ENCODE assay signal across 17 cellular contexts in the genomic region with DNA sequence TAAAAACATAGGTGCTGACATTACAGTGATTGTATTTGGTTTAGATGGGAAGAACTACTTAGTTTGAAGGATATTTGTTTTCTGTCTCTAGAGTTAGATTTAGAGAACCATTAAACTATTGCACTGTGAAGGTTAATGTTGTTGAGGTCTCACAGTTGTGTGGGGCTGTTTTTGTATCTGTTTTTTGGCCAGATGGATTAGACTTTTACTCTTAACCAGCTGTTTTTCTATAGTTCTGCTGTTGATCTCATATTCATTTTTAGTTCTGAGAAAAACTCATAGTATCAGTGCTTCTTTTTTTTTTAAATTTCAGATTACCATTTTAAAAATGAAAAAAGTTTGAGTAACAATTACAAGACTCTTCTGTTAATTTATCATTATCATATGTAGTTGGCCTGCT.
"Had no signal": no experiment of that assay in that cellular context is flagged by ENCODE, and none has a peak within 500 bp of the region (broad histone marks: within the 10 kb centered on the region; RNA-seq: fewer than 3 reads in every experiment).

No MANE protein-coding gene starts in this region.

- H3K4me1 Mint-ChIP-seq: neural crest cell had no signal

- ATAC-seq: activated CD4-positive, CD25-positive, alpha-beta regulatory T cell treated with anti-CD3 and anti-CD28 coated beads, Interleukin-2, amount 50 U/mL, for 24 hours; activated naive CD4-positive, alpha-beta T cell treated with anti-CD3 and anti-CD28 coated beads, Interleukin-2, amount 50 U/mL, for 72 hours; effector memory CD8-positive, alpha-beta T cell; foreskin keratinocyte; left cardiac atrium; mucosa of descending colon; stimulated activated naive B cell treated with anti-CD40 and anti-IgM and Interleukin-4, amounts not matched to agents 10 μg/mL and 1 μg/mL and 100 μg/mL, for 72 hours; upper lobe of right lung had no signal

- H3K27ac ChIP-seq: adrenal gland, cardiac muscle cell, foreskin keratinocyte, upper lobe of right lung had no signal

- H3K27me3 Mint-ChIP-seq: effector memory CD8-positive, alpha-beta T cell; naive B cell; stimulated activated naive B cell treated with anti-CD40 and anti-IgM and Interleukin-4, amounts not matched to agents 10 μg/mL and 1 μg/mL and 100 μg/mL, for 72 hours had no signal

- H3K9me3 Mint-ChIP-seq: activated naive CD4-positive, alpha-beta T cell treated with anti-CD3 and anti-CD28 coated beads, Interleukin-2, amount 50 U/mL, for 72 hours; activated T-helper 1 cell treated with anti-CD3 and anti-CD28 coated beads, Interleukin-12 subunit alpha, Interleukin-12 subunit beta, Interleukin-2, Interleukin-4 antibody, amounts not matched to agents 30 ng/mL and 10 ng/mL and 1 ng/mL, durations not matched to agents 14 hours and 24 hours and 36 hours; effector memory CD8-positive, alpha-beta T cell; neural crest cell had no signal

- H3K4me1 ChIP-seq: upper lobe of right lung had no signal

- H3K9me3 ChIP-seq: adrenal gland, mucosa of descending colon, upper lobe of right lung had no signal

- H3K4me3 Mint-ChIP-seq: activated T-helper 1 cell treated with anti-CD3 and anti-CD28 coated beads, Interleukin-12 subunit alpha, Interleukin-12 subunit beta, Interleukin-2, Interleukin-4 antibody, amounts not matched to agents 30 ng/mL and 10 ng/mL and 1 ng/mL, durations not matched to agents 14 hours and 24 hours and 36 hours; effector memory CD8-positive, alpha-beta T cell; neural crest cell; stimulated activated naive B cell treated with anti-CD40 and anti-IgM and Interleukin-4, amounts not matched to agents 10 μg/mL and 1 μg/mL and 100 μg/mL, for 72 hours had no signal

- H3K4me3 ChIP-seq: adrenal gland, cardiac muscle cell, mucosa of descending colon, upper lobe of right lung had no signal

- H3K36me3 ChIP-seq: adrenal gland, cardiac muscle cell, upper lobe of right lung had no signal

- H3K27ac Mint-ChIP-seq: activated naive CD4-positive, alpha-beta T cell treated with anti-CD3 and anti-CD28 coated beads, Interleukin-2, amount 50 U/mL, for 72 hours; activated T-helper 1 cell treated with anti-CD3 and anti-CD28 coated beads, Interleukin-12 subunit alpha, Interleukin-12 subunit beta, Interleukin-2, Interleukin-4 antibody, amounts not matched to agents 30 ng/mL and 10 ng/mL and 1 ng/mL, durations not matched to agents 14 hours and 24 hours and 36 hours; effector memory CD8-positive, alpha-beta T cell; stimulated activated naive B cell treated with anti-CD40 and anti-IgM and Interleukin-4, amounts not matched to agents 10 μg/mL and 1 μg/mL and 100 μg/mL, for 72 hours had no signal

- DNase-seq: activated CD4-positive, alpha-beta T cell treated with anti-CD3 and anti-CD28 coated beads, Interleukin-2, amount 50 U/mL, for 1 hour; activated gamma-delta T cell treated with Interleukin-2 at 50 U/mL for 16 hours; adrenal gland; effector memory CD8-positive, alpha-beta T cell; glutamatergic neuron; hippocampal formation; left cardiac atrium; mucosa of descending colon; naive B cell; stimulated activated naive B cell treated with anti-CD40 and anti-IgM and Interleukin-4, amounts not matched to agents 10 μg/mL and 1 μg/mL and 100 μg/mL, for 72 hours; upper lobe of right lung had no signal

- H3K27me3 ChIP-seq: adrenal gland, cardiac muscle cell, foreskin keratinocyte, upper lobe of right lung had no signal
